ENCODE assay signal across 8 cellular contexts in the genomic region with DNA sequence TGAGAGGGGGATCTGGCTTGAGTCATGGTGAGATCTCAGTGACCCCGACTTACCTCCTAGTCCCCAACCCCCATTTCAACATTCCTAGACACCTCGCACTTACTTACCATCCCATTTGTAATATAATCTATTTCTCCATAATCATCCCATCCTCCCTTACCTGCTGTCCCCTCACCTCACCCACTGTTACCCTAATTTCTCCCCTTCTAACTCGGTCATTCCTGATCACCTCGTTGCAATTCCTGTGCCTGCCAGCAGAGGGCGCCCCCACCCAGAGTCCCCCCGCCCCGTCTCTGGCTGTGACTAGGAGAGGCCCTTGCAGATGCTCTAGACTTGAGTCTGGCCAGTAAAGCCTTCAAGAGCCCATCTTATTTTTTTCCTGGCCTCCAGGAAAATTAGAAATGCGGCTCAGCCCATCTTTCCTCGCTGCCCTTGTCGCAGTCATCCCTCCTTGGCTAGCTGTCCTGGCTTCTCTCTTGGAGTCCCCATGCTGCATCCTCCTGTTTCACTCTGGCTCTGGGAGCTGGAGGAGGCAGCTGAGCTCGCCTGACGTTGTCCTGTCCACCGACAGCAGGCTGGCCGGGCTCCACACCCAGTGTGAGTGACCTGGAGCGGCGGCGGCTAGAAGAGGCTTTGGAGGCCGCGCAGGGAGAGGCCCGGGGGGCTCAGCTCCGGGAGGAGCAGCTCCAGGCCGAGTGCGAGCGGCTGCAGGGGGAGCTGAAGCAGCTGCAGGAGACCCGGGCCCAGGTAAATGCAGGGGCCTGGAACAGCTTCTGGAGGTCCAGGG. TPM values are rescaled to one million over a fixed set of nuclear protein-coding genes. Genes with fewer than 3 reads are reported as not detected.
DNase-seq lines count a peak whose midpoint lies in the region; ATAC-seq and TF ChIP-seq lines count a peak whose summit lies in the region.

No MANE protein-coding gene starts in this region.

- H3K4me1 ChIP-seq in Karpas-422 (ENCODE audit: low read length): peaks cover 9% of the 10 kb centered on the region
- no peaks in the 10 kb centered on the region for H3K4me1 ChIP-seq in right cardiac atrium (ENCODE audit: control insufficient read depth, insufficient read depth, low read length)
- H3K4me1 ChIP-seq in spleen: peaks cover 19 to 97% (median 76%) of the 10 kb centered on the region in 6 donors

- H3K9me2 ChIP-seq in Karpas-422 (replicated peaks; ENCODE audit: insufficient read depth, low read length): no peaks in the 10 kb centered on the region

- no peak overlapping the region for H2AFZ ChIP-seq in Karpas-422 (ENCODE audit: low read length)

- no peak for TF ChIP-seq POLR2A in spleen (IDR thresholded peaks at IDR 0.05)

- peaks cover 37% of the 10 kb centered on the region for H3K4me1 Mint-ChIP-seq in T-helper 1 cell treated with Interleukin-12 subunit alpha and Interleukin-12 subunit beta and Interleukin-4 antibody, amounts not matched to agents 30 μg/mL and 1 μg/mL, for 36 hours (ENCODE audit: low read depth)
- peaks cover 74% of the 10 kb centered on the region for H3K4me1 Mint-ChIP-seq in activated naive CD8-positive, alpha-beta T cell treated with anti-CD3 and anti-CD28 coated beads, Interleukin-2, amount 50 U/mL, for 24 hours

- H3K79me2 ChIP-seq in Karpas-422 (ENCODE audit: low read length): no peaks in the 10 kb centered on the region

- DNase-seq in DMS114 treated with DMSO at 0.1 percent for 48 hours (lab: John Stamatoyannopoulos, UW; ENCODE audit: unreplicated experiment): peak; percentile 21
- DNase-seq in Karpas-422: peak; percentile 90
- peak; percentile 90 for DNase-seq in activated naive CD8-positive, alpha-beta T cell treated with anti-CD3 and anti-CD28 coated beads, Interleukin-2, amount 50 U/mL, for 24 hours
- peak in 2 of 3 donors; percentile 82 to 86 for DNase-seq in right cardiac atrium
- peak; percentile 94 for DNase-seq in spleen
- DNase-seq in NCI-H510A treated with DMSO at 0.1 percent for 48 hours (lab: John Stamatoyannopoulos, UW): no peak

- H3K27me3 ChIP-seq in Karpas-422 (ENCODE audit: low read length): no peaks in the 10 kb centered on the region
- H3K27me3 ChIP-seq in right cardiac atrium (ENCODE audit: control insufficient read depth, insufficient read depth): no peaks in the 10 kb centered on the region
- H3K27me3 ChIP-seq in spleen (replicated peaks in 1 of 7): no peaks in the 10 kb centered on the region

- no peaks in the 10 kb centered on the region for H3K27me3 Mint-ChIP-seq in T-helper 1 cell treated with Interleukin-12 subunit alpha and Interleukin-12 subunit beta and Interleukin-4 antibody, amounts not matched to agents 30 μg/mL and 1 μg/mL, for 36 hours (ENCODE audit: low read depth)
- no peaks in the 10 kb centered on the region for H3K27me3 Mint-ChIP-seq in activated naive CD8-positive, alpha-beta T cell treated with anti-CD3 and anti-CD28 coated beads, Interleukin-2, amount 50 U/mL, for 24 hours

- H3K9me3 Mint-ChIP-seq in T-helper 1 cell treated with Interleukin-12 subunit alpha and Interleukin-12 subunit beta and Interleukin-4 antibody, amounts not matched to agents 30 μg/mL and 1 μg/mL, for 36 hours: no peaks in the 10 kb centered on the region
- H3K9me3 Mint-ChIP-seq in activated naive CD8-positive, alpha-beta T cell treated with anti-CD3 and anti-CD28 coated beads, Interleukin-2, amount 50 U/mL, for 24 hours: no peaks in the 10 kb centered on the region

- H3K4me3 ChIP-seq in Karpas-422 (ENCODE audit: low read length) (no peak overlapping the region), right cardiac atrium (ENCODE audit: low read length) (no peak overlapping the region), spleen (peak overlapping the region in 1 of 8 donors; percentile 4)

- no peaks in the 10 kb centered on the region for H3K9me3 ChIP-seq in Karpas-422 (ENCODE audit: low read length)
- H3K9me3 ChIP-seq in right cardiac atrium (ENCODE audit: control insufficient read depth, low read length): no peaks in the 10 kb centered on the region
- H3K9me3 ChIP-seq in spleen: no peaks in the 10 kb centered on the region

- intact Hi-C loops in right cardiac atrium (cut with DNase I): no loop called here
- intact Hi-C loops in spleen (cut with DNase I; ENCODE audit: low total_unique reads): loop anchor here (10.0 kb wide), 1 partner anchor 96 kb away; no protein-coding TSS in a partner anchor

- H3K9ac ChIP-seq in Karpas-422 (ENCODE audit: low read length): no peak overlapping the region

- H3K4me3 Mint-ChIP-seq in T-helper 1 cell treated with Interleukin-12 subunit alpha and Interleukin-12 subunit beta and Interleukin-4 antibody, amounts not matched to agents 30 μg/mL and 1 μg/mL, for 36 hours: no peak overlapping the region
- H3K4me3 Mint-ChIP-seq in activated naive CD8-positive, alpha-beta T cell treated with anti-CD3 and anti-CD28 coated beads, Interleukin-2, amount 50 U/mL, for 24 hours: peak overlapping the region; percentile 29

- H3K36me3 ChIP-seq in Karpas-422 (ENCODE audit: insufficient read depth, low read length): no peaks in the 10 kb centered on the region
- H3K36me3 ChIP-seq in spleen: peaks cover 0 to 63% (median 9%) of the 10 kb centered on the region in 6 donors

- WGBS in right cardiac atrium: 64% methylated on average over 25 of the region's 25 CpGs
- 58 to 68% (median 66%) methylated on average over 19 to 25 of the region's 25 CpGs for WGBS in spleen, 5 donors

- H3K27ac ChIP-seq in Karpas-422 (ENCODE audit: low read length) (no peak overlapping the region), right cardiac atrium (ENCODE audit: low read length) (no peak overlapping the region), spleen (peak overlapping the region in 4 of 8 donors; percentile 5 to 99 (median 58))

- peak; percentile 37 for ATAC-seq in activated naive CD8-positive, alpha-beta T cell treated with anti-CD3 and anti-CD28 coated beads, Interleukin-2, amount 50 U/mL, for 24 hours
- no peak for ATAC-seq in right cardiac atrium
- ATAC-seq in HG02852 (IDR thresholded peaks at IDR 0.05; ENCODE audit: unreplicated experiment): no peak

- peak overlapping the region; percentile 17 for H3K27ac Mint-ChIP-seq in T-helper 1 cell treated with Interleukin-12 subunit alpha and Interleukin-12 subunit beta and Interleukin-4 antibody, amounts not matched to agents 30 μg/mL and 1 μg/mL, for 36 hours
- H3K27ac Mint-ChIP-seq in activated naive CD8-positive, alpha-beta T cell treated with anti-CD3 and anti-CD28 coated beads, Interleukin-2, amount 50 U/mL, for 24 hours: no peak overlapping the region

- 0 out of 2 replicates have a peak, but pooled peaks cover 3% of the 10 kb centered on the region for H4K20me1 ChIP-seq in Karpas-422 (ENCODE audit: insufficient read depth, low read depth, low read length)

- peak; percentile 90 to 98 (median 95) for TF ChIP-seq CTCF in spleen (IDR thresholded peaks at IDR 0.05 in 8 of 11, conservative IDR thresholded peaks at IDR 0.05 in 3 of 11)

- no peak overlapping the region for H3K4me2 ChIP-seq in Karpas-422 (ENCODE audit: low read depth, low read length, poor library complexity, severe bottlenecking)

- H3K36me3 Mint-ChIP-seq in T-helper 1 cell treated with Interleukin-12 subunit alpha and Interleukin-12 subunit beta and Interleukin-4 antibody, amounts not matched to agents 30 μg/mL and 1 μg/mL, for 36 hours (ENCODE audit: low read depth): no peaks in the 10 kb centered on the region
- peaks cover 4% of the 10 kb centered on the region for H3K36me3 Mint-ChIP-seq in activated naive CD8-positive, alpha-beta T cell treated with anti-CD3 and anti-CD28 coated beads, Interleukin-2, amount 50 U/mL, for 24 hours (ENCODE audit: low read depth)

RNA-seq across cellular contexts. Expression of gene TBKBP1, which starts 5.0 kb away (rescaled TPM):
- total RNA-seq in Karpas-422 (2014; rRNA removed; shearing (Covaris generic); ENCODE audit: low replicate concordance): 0.25 and 0.56 TPM in 2 replicates
- total RNA-seq in right cardiac atrium (10 to 100 TPM; 17.5 to 25.2 (median 21.0) TPM), spleen (10 to 100 TPM; 11.6 to 28.0 (median 19.6) TPM)
- polyA plus RNA-seq in right cardiac atrium (27.0 TPM), spleen (10 to 100 TPM in 2 of 3 donors, 1 to 10 TPM in 1; 3.8 to 25.7 (median 10.2) TPM)

RNA-seq across cellular contexts. Expression of gene TBX21, which starts 34.1 kb away (rescaled TPM):
- total RNA-seq in Karpas-422 (2014; rRNA removed; shearing (Covaris generic); ENCODE audit: low replicate concordance): not detected in 2 replicates
- total RNA-seq in right cardiac atrium (under 1 TPM in 3 of 4 donors, not detected in 1; 0.14 to 0.60 (median 0.38) TPM), spleen (10 to 100 TPM; 10.4 to 21.7 (median 12.2) TPM)
- polyA plus RNA-seq in right cardiac atrium (0.14 TPM), spleen (1 to 10 TPM; 2.6 to 8.3 (median 3.8) TPM)

RNA-seq across cellular contexts. Expression of gene KPNB1, which starts 49.2 kb away (rescaled TPM):
- total RNA-seq in Karpas-422 (2014; rRNA removed; shearing (Covaris generic); ENCODE audit: low replicate concordance): 152 and 184 TPM in 2 replicates
- total RNA-seq in right cardiac atrium (100 to 1,000 TPM; 134 to 175 (median 167) TPM), spleen (100 to 1,000 TPM; 232 to 331 (median 259) TPM)
- polyA plus RNA-seq in right cardiac atrium (50.0 TPM), spleen (10 to 100 TPM; 37.0 to 56.7 (median 49.0) TPM)

Comparison
In these comparisons a context has a peak if more than half of its experiments do, and no peak if none do; other contexts are left out.
1. RNA of gene TBX21, which starts 34.1 kb away (total RNA-seq): 10.4 to 21.7 TPM in spleen; 0.14 to 0.60 TPM in right cardiac atrium and not detected in Karpas-422; every median in the first group is over 4 times any median in the second.